20 cellular contexts compared by ENCODE assay signal in the genomic region with DNA sequence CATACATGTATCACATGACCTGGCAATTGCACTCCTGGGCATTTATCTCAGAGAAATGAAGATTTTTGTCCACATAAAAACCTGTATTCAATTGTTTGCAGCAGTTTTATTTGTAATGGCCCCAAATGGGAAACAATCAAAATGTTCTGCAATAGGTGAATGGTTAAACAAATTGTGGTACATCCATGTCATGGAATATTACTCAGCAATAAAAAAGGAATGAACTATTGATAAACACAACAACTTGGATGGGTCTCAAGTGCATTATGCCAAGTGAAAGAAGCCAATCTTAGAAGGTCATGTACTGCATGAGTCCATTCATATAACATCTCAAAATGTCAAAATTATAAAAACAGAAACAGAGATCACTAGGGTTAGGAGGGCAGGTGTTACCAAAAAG.
"Had no signal": no experiment of that assay in that cellular context is flagged by ENCODE, and none has a peak within 500 bp of the region (broad histone marks: within the 10 kb centered on the region; RNA-seq: fewer than 3 reads in every experiment).

No MANE protein-coding gene starts in this region.

- H3K27ac ChIP-seq: epithelial cell of prostate, foreskin keratinocyte, left ventricle myocardium inferior, lower lobe of right lung, neutrophil, psoas muscle, thoracic aorta, transverse colon had no signal

- H3K4me3 Mint-ChIP-seq: memory B cell; mesothelial cell of epicardium; stimulated activated naive B cell treated with anti-CD40 and anti-IgM and Interleukin-4, amounts not matched to agents 10 μg/mL and 1 μg/mL and 100 μg/mL, for 72 hours; stimulated activated naive CD8-positive, alpha-beta T cell treated with anti-CD3 and anti-CD28 coated beads, Interleukin-15, amount 100 ng/mL, for 72 hours had no signal

- H3K27ac Mint-ChIP-seq: immature natural killer cell; memory B cell; mesothelial cell of epicardium; stimulated activated naive B cell treated with anti-CD40 and anti-IgM and Interleukin-4, amounts not matched to agents 10 μg/mL and 1 μg/mL and 100 μg/mL, for 72 hours; stimulated activated naive CD8-positive, alpha-beta T cell treated with anti-CD3 and anti-CD28 coated beads, Interleukin-15, amount 100 ng/mL, for 72 hours had no signal

- DNase-seq: effector memory CD4-positive, alpha-beta T cell; foreskin keratinocyte; immature natural killer cell; kidney; left cardiac atrium; left ventricle myocardium inferior; lower lobe of right lung; psoas muscle; retina; stimulated activated CD4-positive, alpha-beta T cell treated with anti-CD3 and anti-CD28 coated beads, Interleukin-2, amount 100 ng/mL, for 24 hours; stimulated activated CD4-positive, alpha-beta T cell treated with anti-CD3 and anti-CD28 coated beads, Interleukin-4, amount 100 ng/mL, for 4 hours; stimulated activated naive B cell treated with anti-CD40 and anti-IgM and Interleukin-4, amounts not matched to agents 10 μg/mL and 1 μg/mL and 100 μg/mL, for 72 hours; stimulated activated naive CD8-positive, alpha-beta T cell treated with anti-CD3 and anti-CD28 coated beads, Interleukin-15, amount 100 ng/mL, for 72 hours; transverse colon had no signal

- H3K36me3 ChIP-seq: left ventricle myocardium inferior, lower lobe of right lung, neutrophil, thoracic aorta, transverse colon had no signal

- H3K9me3 ChIP-seq: lower lobe of right lung, neutrophil, thoracic aorta, transverse colon had no signal

- H3K9me3 Mint-ChIP-seq: memory B cell had no signal

- H3K36me3 Mint-ChIP-seq: immature natural killer cell had no signal

- ATAC-seq: foreskin keratinocyte; left cardiac atrium; lower lobe of right lung; psoas muscle; sciatic nerve; stimulated activated naive B cell treated with anti-CD40 and anti-IgM and Interleukin-4, amounts not matched to agents 10 μg/mL and 1 μg/mL and 100 μg/mL, for 72 hours; stimulated activated naive CD8-positive, alpha-beta T cell treated with anti-CD3 and anti-CD28 coated beads, Interleukin-15, amount 100 ng/mL, for 72 hours had no signal

- H3K4me3 ChIP-seq: left ventricle myocardium inferior, lower lobe of right lung, psoas muscle, thoracic aorta, transverse colon had no signal
